Comparison of ENCODE assay signal across 17 cellular contexts in the genomic region with DNA sequence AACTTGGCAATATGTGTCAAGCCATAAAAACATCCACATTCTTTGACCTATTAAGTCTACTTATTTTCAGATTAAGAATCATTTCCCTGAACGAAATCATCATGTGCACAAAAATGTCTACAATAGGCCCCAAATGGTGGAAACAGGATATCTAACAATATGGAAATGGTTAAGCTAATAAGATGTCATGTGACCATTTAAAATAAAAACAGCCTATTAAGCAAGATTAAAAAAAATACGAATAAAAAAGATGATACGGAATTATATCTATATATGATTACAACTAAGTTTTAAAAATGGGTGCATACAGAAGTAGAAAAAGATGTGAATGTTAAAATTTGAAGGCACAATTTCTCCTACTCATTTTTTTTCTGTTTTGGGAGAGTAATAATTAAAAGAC.
"Had no signal": no experiment of that assay in that cellular context is flagged by ENCODE, and none has a peak within 500 bp of the region (broad histone marks: within the 10 kb centered on the region; RNA-seq: fewer than 3 reads in every experiment).

No MANE protein-coding gene starts in this region.

- H3K27me3 ChIP-seq: breast epithelium, SJCRH30, suprapubic skin had no signal

- H3K27ac ChIP-seq: breast epithelium, suprapubic skin had no signal

- H3K27me3 Mint-ChIP-seq: activated T-cell treated with anti-CD3 and anti-CD28 coated beads, Interleukin-2, amount 50 U/mL, for 24 hours; naive thymus-derived CD4-positive, alpha-beta T cell; T-cell had no signal

- DNase-seq: activated CD4-positive, alpha-beta T cell treated with anti-CD3 and anti-CD28 coated beads, Interleukin-2, amount 50 U/mL, for 1 hour; activated gamma-delta T cell; activated T-cell treated with anti-CD3 and anti-CD28 coated beads, Interleukin-2, amount 50 U/mL, for 24 hours; anterior cingulate cortex; left cardiac atrium; naive thymus-derived CD4-positive, alpha-beta T cell; retina; stimulated activated CD4-positive, alpha-beta T cell treated with anti-CD3 and anti-CD28 coated beads, Interleukin-15, amount 100 ng/mL, for 24 hours; stimulated activated CD4-positive, alpha-beta T cell treated with anti-CD3 and anti-CD28 coated beads, Interleukin-4, amount 100 ng/mL, for 1 hour; stimulated activated naive CD4-positive, alpha-beta T cell; T-cell; T-helper 9 cell; trophoblast cell had no signal

- H3K9me3 ChIP-seq: breast epithelium, SJCRH30, suprapubic skin had no signal

- H3K36me3 ChIP-seq: breast epithelium had no signal

- ATAC-seq: activated naive CD4-positive, alpha-beta T cell treated with anti-CD3 and anti-CD28 coated beads, Interleukin-2, amount 50 U/mL, for 72 hours; naive thymus-derived CD4-positive, alpha-beta T cell; T-cell had no signal

- H3K4me3 Mint-ChIP-seq: activated T-cell treated with anti-CD3 and anti-CD28 coated beads, Interleukin-2, amount 50 U/mL, for 24 hours; naive thymus-derived CD4-positive, alpha-beta T cell; T-cell had no signal

- H3K4me3 ChIP-seq: breast epithelium, SJCRH30, suprapubic skin had no signal

- H3K9me3 Mint-ChIP-seq: activated naive CD4-positive, alpha-beta T cell treated with anti-CD3 and anti-CD28 coated beads, Interleukin-2, amount 50 U/mL, for 72 hours; activated T-cell treated with anti-CD3 and anti-CD28 coated beads, Interleukin-2, amount 50 U/mL, for 24 hours; naive thymus-derived CD4-positive, alpha-beta T cell; T-cell had no signal

- H3K27ac Mint-ChIP-seq: activated naive CD4-positive, alpha-beta T cell treated with anti-CD3 and anti-CD28 coated beads, Interleukin-2, amount 50 U/mL, for 72 hours; activated T-cell treated with anti-CD3 and anti-CD28 coated beads, Interleukin-2, amount 50 U/mL, for 24 hours; T-cell had no signal
